In the genomic region with DNA sequence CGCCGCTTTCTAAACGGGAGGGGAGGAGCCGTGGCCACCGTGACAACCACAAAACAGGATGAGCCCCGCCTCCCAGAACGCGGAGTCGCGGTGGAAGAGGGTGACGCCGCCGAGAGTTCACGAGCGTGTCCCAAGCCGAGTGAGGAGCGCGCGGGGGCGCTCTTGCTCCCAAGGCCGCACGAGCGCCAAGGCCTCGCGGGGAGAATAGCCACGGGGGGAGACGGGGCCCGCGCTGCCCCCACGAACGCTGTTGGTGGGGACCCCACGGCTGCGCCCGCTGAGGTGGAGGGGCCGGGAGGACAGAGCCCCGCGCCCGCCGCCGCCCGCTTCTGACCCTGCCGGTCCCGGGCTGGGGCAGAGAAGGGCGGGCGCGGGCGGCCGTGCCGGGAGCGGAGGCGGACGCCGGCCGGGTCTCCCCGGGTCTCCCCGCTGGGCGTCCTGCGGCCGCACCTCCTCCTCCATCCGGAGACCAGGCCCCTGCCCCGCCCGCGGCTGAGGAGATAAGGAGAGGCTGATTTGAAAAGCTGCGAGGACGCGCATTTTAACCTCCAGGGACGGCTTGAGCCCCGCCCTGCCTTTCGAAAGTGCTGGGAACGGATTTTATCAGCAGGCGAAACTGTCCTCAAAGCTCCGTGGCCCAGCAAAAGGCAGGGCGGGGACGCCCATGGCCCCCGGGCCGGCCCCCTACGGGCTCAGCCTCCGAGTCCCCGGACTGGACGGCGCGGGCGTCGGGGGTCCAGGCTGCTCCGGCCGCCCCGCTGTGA, we compare ENCODE assay signal across 8 cellular contexts. TPM values are rescaled to one million over a fixed set of nuclear protein-coding genes. Genes with fewer than 3 reads are reported as not detected.
DNase-seq lines count a peak whose midpoint lies in the region; ATAC-seq and TF ChIP-seq lines count a peak whose summit lies in the region.

No MANE protein-coding gene starts in this region.

- peak overlapping the region; percentile 39 for H3K27ac ChIP-seq in epithelial cell of prostate
- H3K27ac ChIP-seq in thyroid gland = peak overlapping the region in 2 of 3 donors; percentile 29 to 82

- TF ChIP-seq CTCF in mucosa of descending colon (IDR thresholded peaks at IDR 0.05) (no peak), thyroid gland (IDR thresholded peaks at IDR 0.05) (peak in 3 of 6 experiments; percentile 16 to 39 (median 28))

- H3K9me3 ChIP-seq in mucosa of descending colon (no peaks in the 10 kb centered on the region), thyroid gland (no peaks in the 10 kb centered on the region)

- no peak for TF ChIP-seq POLR2A in thyroid gland (IDR thresholded peaks at IDR 0.05)

- WGBS in thyroid gland, 2 donors = 0% methylated on average over 11 of the region's 87 CpGs; no CpG with 5 or more reads in 1 of the 2 donors

- DNase-seq in DMS53 (lab: John Stamatoyannopoulos, UW) (peak; percentile 87), MV-4-11 (lab: John Stamatoyannopoulos, UW) (peak; percentile 61), epithelial cell of prostate (ENCODE audit: low read depth, low spot score) (no peak), mucosa of descending colon (peak; percentile 70 to 77 (median 71)), thyroid gland (peak; percentile 70 to 71)
- peak; percentile 14 for DNase-seq in activated CD8-positive, alpha-beta memory T cell treated with anti-CD3 and anti-CD28 coated beads, Interleukin-2, amount 50 U/mL, for 1 hour (ENCODE audit: extremely low read depth)

- H3K27me3 ChIP-seq in thyroid gland = peaks cover 6% of the 10 kb centered on the region

- peaks cover 24% of the 10 kb centered on the region for H3K4me1 ChIP-seq in mucosa of descending colon (ENCODE audit: low read depth)
- H3K4me1 ChIP-seq in thyroid gland = peaks cover 7 to 32% of the 10 kb centered on the region in 2 donors

- H3K4me3 ChIP-seq in mucosa of descending colon (no peak overlapping the region), thyroid gland (replicated peaks in 1 of 3) (peak overlapping the region in 1 of 3 donors; percentile 65)

- ATAC-seq in mucosa of descending colon = peak; percentile 76
- no peak for ATAC-seq in HG03457 (IDR thresholded peaks at IDR 0.05; ENCODE audit: unreplicated experiment)
- no peak for ATAC-seq in GM19324 (IDR thresholded peaks at IDR 0.05; ENCODE audit: low FRiP score, unreplicated experiment)

- intact Hi-C loops in mucosa of descending colon (cut with DNase I, micrococcal nuclease) (loop anchor here in 1 of 2 donors (10.0 kb wide), 1 partner anchor 80 kb away; no protein-coding TSS in a partner anchor), thyroid gland (cut with DNase I) (loop anchor here (5.0 to 10.0 kb wide), 2 partner anchors 170 to 638 kb away; no protein-coding TSS in a partner anchor)

- no peaks in the 10 kb centered on the region for H3K36me3 ChIP-seq in mucosa of descending colon (ENCODE audit: low read depth)
- H3K36me3 ChIP-seq in thyroid gland = no peaks in the 10 kb centered on the region

RNA-seq across cellular contexts. Expression of a gene that starts 3.8 kb away (rescaled TPM):
- total RNA-seq in mucosa of descending colon (1 to 10 TPM in 2 of 3 donors, under 1 TPM in 1; 0.93 to 3.7 (median 2.1) TPM), thyroid gland (1 to 10 TPM in 3 of 4 donors, under 1 TPM in 1; 0.78 to 3.2 (median 1.6) TPM)
